1 cellular context compared by ENCODE assay signal in genomic region chr3:188746291-188746783, GRCh38.
TF ChIP-seq lines count a peak whose summit lies in the region.

No MANE protein-coding gene starts in this region.

TF ChIP-seq in HepG2, 621 proteins besides CTCF, POLR2A, EP300 and RAD21 (continued from another document):
- TF ChIP-seq MLX (CRISPR knock-in tag; IDR thresholded peaks at IDR 0.05), result peak; percentile 82
- peak; percentile 100 for TF ChIP-seq NFIC (IDR thresholded peaks at IDR 0.05; ENCODE audit: low read length)
- TF ChIP-seq SOX6 (IDR thresholded peaks at IDR 0.05), result no peak
- TF ChIP-seq SOX6 (CRISPR knock-in tag; IDR thresholded peaks at IDR 0.05), result peak; percentile 99
- TF ChIP-seq ZNF775 (CRISPR knock-in tag; IDR thresholded peaks at IDR 0.05; ENCODE audit: borderline replicate concordance), result no peak; the same call in 1 of the 2 replicates
- TF ChIP-seq NCOA2 (CRISPR knock-in tag; IDR thresholded peaks at IDR 0.05), result peak; percentile 100
- peak; percentile 59 for TF ChIP-seq DRAP1 (CRISPR knock-in tag; IDR thresholded peaks at IDR 0.05)
- peak; percentile 95 for TF ChIP-seq SMAD3 (CRISPR knock-in tag; IDR thresholded peaks at IDR 0.05)
- no peak for TF ChIP-seq HES4 (CRISPR knock-in tag; IDR thresholded peaks at IDR 0.05; ENCODE audit: borderline replicate concordance)
- TF ChIP-seq ZNF329 (CRISPR knock-in tag; IDR thresholded peaks at IDR 0.05; ENCODE audit: low read depth), result no peak
- TF ChIP-seq YEATS2 (CRISPR knock-in tag; IDR thresholded peaks at IDR 0.05; ENCODE audit: borderline replicate concordance), result no peak; the same call in 1 of the 2 replicates
- peak; percentile 77; the same call in 1 of the 2 replicates for TF ChIP-seq E2F1 (CRISPR knock-in tag; IDR thresholded peaks at IDR 0.05)
- no peak for TF ChIP-seq ZHX1 (CRISPR knock-in tag; IDR thresholded peaks at IDR 0.05; ENCODE audit: low read depth)
- TF ChIP-seq SRSF1 (optimal IDR thresholded peaks at IDR 0.05; ENCODE audit: low read depth, low read length), result no peak
- TF ChIP-seq KLF6 (CRISPR knock-in tag; IDR thresholded peaks at IDR 0.05), result peak; percentile 74; the same call in 1 of the 2 replicates
- no peak for TF ChIP-seq ZNF570 (CRISPR knock-in tag; IDR thresholded peaks at IDR 0.05; ENCODE audit: borderline replicate concordance)
- peak; percentile 92 for TF ChIP-seq ZNF614 (CRISPR knock-in tag; IDR thresholded peaks at IDR 0.05; ENCODE audit: borderline replicate concordance)
- TF ChIP-seq TBX2 (CRISPR knock-in tag; IDR thresholded peaks at IDR 0.05; ENCODE audit: borderline replicate concordance), result peak; percentile 96
- TF ChIP-seq ZNF550 (CRISPR knock-in tag; IDR thresholded peaks at IDR 0.05; ENCODE audit: borderline replicate concordance), result no peak
- TF ChIP-seq NR3C1 (CRISPR knock-in tag; IDR thresholded peaks at IDR 0.05), result no peak
- TF ChIP-seq SRSF9 (IDR thresholded peaks at IDR 0.05; ENCODE audit: borderline replicate concordance, insufficient read depth, low read depth, low read length, poor library complexity, severe bottlenecking), result no peak
- 0 out of 2 replicates have a peak, but pooled peaks have one; percentile 44 for TF ChIP-seq KMT2B (CRISPR knock-in tag; IDR thresholded peaks at IDR 0.05)
